In the genomic region with DNA sequence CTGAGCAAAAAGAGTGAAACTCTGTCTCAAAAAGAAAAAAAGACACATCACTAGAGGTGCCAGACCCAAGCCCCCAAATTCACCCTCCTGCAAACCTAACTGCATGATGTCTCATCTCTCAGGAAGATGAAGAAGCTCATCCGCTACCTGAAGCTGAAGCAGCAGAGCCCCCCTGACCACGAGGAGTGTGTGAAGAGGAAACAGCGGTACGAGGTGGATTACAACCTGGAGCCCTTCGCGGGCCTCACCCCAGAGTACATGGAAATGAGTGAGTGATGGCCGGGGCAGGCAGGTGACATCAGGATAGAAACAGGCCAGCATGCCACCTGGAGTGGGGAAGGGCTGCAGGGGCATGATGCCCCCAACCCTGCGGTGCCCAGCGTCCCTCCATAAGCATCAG, we compare ENCODE assay signal across 29 cellular contexts. TPM values are rescaled to one million over a fixed set of nuclear protein-coding genes. Genes with fewer than 3 reads are reported as not detected.
DNase-seq lines count a peak whose midpoint lies in the region; ATAC-seq, FAIRE-seq and TF ChIP-seq lines count a peak whose summit lies in the region.
"Had no signal": no experiment of that assay in that cellular context is flagged by ENCODE, and none has a peak within 500 bp of the region (broad histone marks: within the 10 kb centered on the region; RNA-seq: fewer than 3 reads in every experiment).

No MANE protein-coding gene starts in this region.

- H2BK20ac ChIP-seq in H1 (ENCODE audit: low read length), result no peak overlapping the region

- H3K27ac ChIP-seq in H1 (ENCODE audit: low read depth, low read length) (no peak overlapping the region), neuronal stem cell (replicated peaks; ENCODE audit: low read length) (no peak overlapping the region)
- H3K27ac ChIP-seq: BLaER1 had no signal

- H3K27ac Mint-ChIP-seq in neural crest cell (ENCODE audit: unreplicated experiment), result peak overlapping the region; percentile 67
- no peak overlapping the region for H3K27ac Mint-ChIP-seq in stimulated activated naive CD8-positive, alpha-beta T cell treated with anti-CD3 and anti-CD28 coated beads, Interleukin-15, amount 100 ng/mL, for 72 hours
- H3K27ac Mint-ChIP-seq: CD4-positive, alpha-beta memory T cell; CD4-positive, CD25-positive, alpha-beta regulatory T cell; CD8-positive, alpha-beta memory T cell had no signal

- H3K23me2 ChIP-seq in H1 (ENCODE audit: low read depth, low read length), result no peaks in the 10 kb centered on the region

- H3K4ac ChIP-seq in H1 (replicated peaks; ENCODE audit: insufficient read length, low read depth, low read length), result no peak overlapping the region
- no peak overlapping the region for H3K4ac ChIP-seq in neuronal stem cell (ENCODE audit: low read length)

- H4K8ac ChIP-seq in H1 (ENCODE audit: extremely low read depth, insufficient read depth, low read length) (no peak overlapping the region; the same call in 1 of the 2 replicates), neuronal stem cell (ENCODE audit: low read depth, low read length) (no peak overlapping the region)

- H2AK5ac ChIP-seq in H1 (ENCODE audit: low read depth, low read length) (no peak overlapping the region), neuronal stem cell (ENCODE audit: low read depth, low read length) (peak overlapping the region; percentile 74)

- TF ChIP-seq CTCF in H1 (IDR thresholded peaks at IDR 0.05; ENCODE audit: control extremely low read depth in 1 of 3, insufficient read depth in 1 of 3, low read depth in 1 of 3, low read length in 3 of 3), result no peak
- no peak for TF ChIP-seq CTCF in neural crest cell (conservative IDR thresholded peaks at IDR 0.05)

- H3K79me1 ChIP-seq in H1 (ENCODE audit: low read depth, low read length) (no peaks in the 10 kb centered on the region), neuronal stem cell (ENCODE audit: low read depth, low read length) (no peaks in the 10 kb centered on the region)

- CTCF ChIA-PET in H1 (lab: Charles Lee; ENCODE audit: partially characterized antibody), result interaction anchor here (0.5 to 10.5 kb wide), 11 partner anchors 10 to 239 kb away, joined by 3 to 78 read pairs (median 5); no protein-coding TSS in a partner anchor

- ATAC-seq in stimulated activated naive CD8-positive, alpha-beta T cell treated with anti-CD3 and anti-CD28 coated beads, Interleukin-15, amount 100 ng/mL, for 72 hours, result no peak
- ATAC-seq: GM12878 had no signal

- TF ChIP-seq POLR2A in H1 (IDR thresholded peaks at IDR 0.05; ENCODE audit: control extremely low read depth in 1 of 2, low read depth in 2 of 2, low read length in 2 of 2), result no peak

- no peaks in the 10 kb centered on the region for H3K79me2 ChIP-seq in H1 (ENCODE audit: control insufficient read depth in 1 of 2, insufficient read depth in 2 of 2, low read length in 2 of 2)

- H3K9me3 ChIP-seq in H1 (ENCODE audit: insufficient read depth in 2 of 2, low read depth in 1 of 2, low read length in 1 of 2) (no peaks in the 10 kb centered on the region), neuronal stem cell (replicated peaks in 1 of 2; ENCODE audit: control insufficient read depth in 2 of 2, insufficient read depth in 1 of 2, low read depth in 1 of 2, low read length in 2 of 2) (no peaks in the 10 kb centered on the region)
- H3K9me3 ChIP-seq: BE2C, BLaER1 had no signal

- H4K91ac ChIP-seq in H1 (replicated peaks; ENCODE audit: insufficient read length, low read length) (no peak overlapping the region), neuronal stem cell (ENCODE audit: low read depth, low read length, poor library complexity) (peak overlapping the region; percentile 38)

- H2BK120ac ChIP-seq in H1 (replicated peaks; ENCODE audit: low read depth, low read length) (no peak overlapping the region), neuronal stem cell (ENCODE audit: low read depth, low read length) (no peak overlapping the region)

- TF ChIP-seq EP300 in H1 (IDR thresholded peaks at IDR 0.05; ENCODE audit: borderline replicate concordance in 1 of 2, low read depth in 2 of 2, low read length in 2 of 2), result no peak

- DNase-seq in H1 (ENCODE audit: low read depth in 1 of 2, low spot score in 2 of 2) (no peak), neural crest cell (ENCODE audit: low read depth, low spot score) (no peak), neuronal stem cell (ENCODE audit: low spot score) (no peak), GM19238 (ENCODE audit: insufficient read length, low spot score) (no peak), NCI-H82 (lab: John Stamatoyannopoulos, UW) (no peak), mesenteric fat pad (ENCODE audit: low spot score) (no peak)
- DNase-seq in stimulated activated naive CD8-positive, alpha-beta T cell treated with anti-CD3 and anti-CD28 coated beads, Interleukin-15, amount 100 ng/mL, for 72 hours, result no peak
- DNase-seq: 8988T; ACHN; BE2C; C1 segment of cervical spinal cord; CD4-positive, alpha-beta memory T cell; CD4-positive, CD25-positive, alpha-beta regulatory T cell; CD8-positive, alpha-beta memory T cell; COR-L47; DMS 273 treated with DMSO at 0.1 percent for 48 hours; DMS153; DMS53; DMS79; DND-41; EL; GDM1 had no signal

- H3K27me3 ChIP-seq in H1 (replicated peaks in 1 of 4; ENCODE audit: control insufficient read depth in 3 of 4, extremely low read depth in 1 of 4, insufficient read depth in 3 of 4, low read length in 3 of 4), result no peaks in the 10 kb centered on the region; a peak in 1 of 7 replicates
- H3K27me3 ChIP-seq in neuronal stem cell (ENCODE audit: control insufficient read depth in 3 of 3, insufficient read depth in 3 of 3, low read depth in 1 of 3, low read length in 3 of 3), result peaks cover 0 to 10% (median 0%) of the 10 kb centered on the region in 3 experiments
- H3K27me3 ChIP-seq: BE2C, BLaER1 had no signal

- H2BK5ac ChIP-seq in H1 (ENCODE audit: low read depth, low read length), result no peak overlapping the region
- peak overlapping the region; percentile 6 for H2BK5ac ChIP-seq in neuronal stem cell (ENCODE audit: low read length)

- 91% methylated on average over 9 of the region's 9 CpGs; no CpG with 5 or more reads in 1 of the 2 experiments for WGBS in H1 (ENCODE audit: extremely low coverage in 1 of 2, insufficient coverage in 1 of 2, insufficient read length in 1 of 2, insufficient replicate concordance in 2 of 2, low coverage in 1 of 2, low lambda C conversion rate in 2 of 2, missing lambda C conversion rate in 1 of 2), 2 experiments
- no CpG with 5 or more reads among the region's 9 CpGs for WGBS in neuronal stem cell (ENCODE audit: extremely low coverage in 2 of 2, insufficient read length in 2 of 2, insufficient replicate concordance in 1 of 2), 2 donors

- no peak overlapping the region for H4K5ac ChIP-seq in H1 (ENCODE audit: insufficient read length, low read depth, low read length)

- H3K9ac ChIP-seq in H1 (replicated peaks in 1 of 4; ENCODE audit: extremely low read depth in 1 of 4, low read depth in 3 of 4, low read length in 3 of 4), result no peak overlapping the region
- no peak overlapping the region for H3K9ac ChIP-seq in neuronal stem cell (ENCODE audit: low read depth, low read length, poor library complexity)
- H3K9ac ChIP-seq: BLaER1 had no signal

- H3K4me3 Mint-ChIP-seq in neural crest cell, result no peak overlapping the region
- no peak overlapping the region for H3K4me3 Mint-ChIP-seq in stimulated activated naive CD8-positive, alpha-beta T cell treated with anti-CD3 and anti-CD28 coated beads, Interleukin-15, amount 100 ng/mL, for 72 hours
- H3K4me3 Mint-ChIP-seq: CD14-positive monocyte; CD4-positive, alpha-beta memory T cell; CD4-positive, CD25-positive, alpha-beta regulatory T cell; CD8-positive, alpha-beta memory T cell had no signal

- no peak overlapping the region for H2AFZ ChIP-seq in H1 (ENCODE audit: low read length)
- H2AFZ ChIP-seq in neuronal stem cell (ENCODE audit: low read length), result no peak overlapping the region

- H3K27me3 Mint-ChIP-seq in neural crest cell (ENCODE audit: low read depth), result no peaks in the 10 kb centered on the region
- peaks cover 20% of the 10 kb centered on the region for H3K27me3 Mint-ChIP-seq in stimulated activated naive CD8-positive, alpha-beta T cell treated with anti-CD3 and anti-CD28 coated beads, Interleukin-15, amount 100 ng/mL, for 72 hours
- H3K27me3 Mint-ChIP-seq: CD4-positive, CD25-positive, alpha-beta regulatory T cell had no signal

- no peak overlapping the region for H3K4me3 ChIP-seq in H1 (ENCODE audit: extremely low read depth in 1 of 4, insufficient read depth in 2 of 4, low read depth in 3 of 4, low read length in 4 of 4)
- H3K4me3 ChIP-seq in neuronal stem cell (ENCODE audit: low read length in 2 of 2), result no peak overlapping the region
- H3K4me3 ChIP-seq: BLaER1, GM12878 had no signal

- FAIRE-seq in H1 (lab: Jason Lieb, UNC), result no peak
- FAIRE-seq: A204.1, GM12878, GM12892, GM18507, GM19239 had no signal

- H3K36me3 ChIP-seq in H1 (ENCODE audit: control insufficient read depth in 2 of 4, insufficient read depth in 4 of 4, low read length in 3 of 4) (no peaks in the 10 kb centered on the region), neuronal stem cell (replicated peaks in 1 of 2; ENCODE audit: control insufficient read depth in 2 of 2, insufficient read depth in 2 of 2, low read length in 2 of 2) (no peaks in the 10 kb centered on the region)
- H3K36me3 ChIP-seq: BE2C, BLaER1 had no signal

- no peak for TF ChIP-seq RAD21 in H1 (IDR thresholded peaks at IDR 0.05 in 1 of 2, conservative IDR thresholded peaks at IDR 0.05 in 1 of 2; ENCODE audit: low read depth in 2 of 2, low read length in 2 of 2)

- H3K36me3 Mint-ChIP-seq in neural crest cell (ENCODE audit: low read depth), result no peaks in the 10 kb centered on the region
- H3K36me3 Mint-ChIP-seq: CD14-positive monocyte; CD4-positive, alpha-beta memory T cell; CD4-positive, CD25-positive, alpha-beta regulatory T cell; CD8-positive, alpha-beta memory T cell had no signal

- H3K23ac ChIP-seq in H1 (ENCODE audit: insufficient read length), result no peak overlapping the region
- H3K23ac ChIP-seq in neuronal stem cell (ENCODE audit: low read depth, low read length, poor library complexity), result peak overlapping the region; percentile 95

- H3K14ac ChIP-seq in H1 (ENCODE audit: insufficient read length), result no peak overlapping the region
- peak overlapping the region; percentile 47 for H3K14ac ChIP-seq in neuronal stem cell (ENCODE audit: low read length)

- H4K20me1 ChIP-seq in H1 (replicated peaks in 1 of 2; ENCODE audit: control insufficient read depth in 1 of 2, insufficient read depth in 2 of 2, low read length in 2 of 2), result no peaks in the 10 kb centered on the region
- H4K20me1 ChIP-seq: BLaER1 had no signal

- H3K4me2 ChIP-seq in H1 (ENCODE audit: insufficient read depth in 1 of 2, low read depth in 2 of 2, low read length in 2 of 2), result no peak overlapping the region
- no peak overlapping the region for H3K4me2 ChIP-seq in neuronal stem cell (ENCODE audit: insufficient read depth, low read length, poor library complexity, severe bottlenecking)
- H3K4me2 ChIP-seq: BLaER1 had no signal

- H3K18ac ChIP-seq in H1 (ENCODE audit: extremely low read depth, low read length) (no peak overlapping the region), neuronal stem cell (ENCODE audit: low read length) (peak overlapping the region; percentile 0)

- no peaks in the 10 kb centered on the region for H3K4me1 Mint-ChIP-seq in neural crest cell
- no peaks in the 10 kb centered on the region for H3K4me1 Mint-ChIP-seq in stimulated activated naive CD8-positive, alpha-beta T cell treated with anti-CD3 and anti-CD28 coated beads, Interleukin-15, amount 100 ng/mL, for 72 hours
- H3K4me1 Mint-ChIP-seq: CD14-positive monocyte; CD4-positive, alpha-beta memory T cell; CD4-positive, CD25-positive, alpha-beta regulatory T cell; CD8-positive, alpha-beta memory T cell had no signal

- no peak overlapping the region for H2BK12ac ChIP-seq in H1 (ENCODE audit: low read depth, low read length)
- no peak overlapping the region for H2BK12ac ChIP-seq in neuronal stem cell (ENCODE audit: low read length)

- H3K4me1 ChIP-seq in H1 (replicated peaks in 1 of 4; ENCODE audit: control insufficient read depth in 3 of 4, insufficient read depth in 4 of 4, low read length in 3 of 4) (peaks cover 0 to 2% (median 0%) of the 10 kb centered on the region in 4 experiments; a peak in 2 of 7 replicates), neuronal stem cell (ENCODE audit: control insufficient read depth in 2 of 2, insufficient read depth in 1 of 2, low read depth in 1 of 2, low read length in 2 of 2) (peaks cover 0 to 9% of the 10 kb centered on the region in 2 donors)
- H3K4me1 ChIP-seq: BE2C had no signal

- H2BK15ac ChIP-seq in H1 (ENCODE audit: low read length) (peak overlapping the region; percentile 10; the same call in 1 of the 2 replicates), neuronal stem cell (ENCODE audit: low read length) (peak overlapping the region; percentile 75)

- POLR2A ChIA-PET in H1 (lab: Charles Lee; ENCODE audit: partially characterized antibody), result no interaction called here

- no peaks in the 10 kb centered on the region for H3K9me3 Mint-ChIP-seq in neural crest cell
- H3K9me3 Mint-ChIP-seq in stimulated activated naive CD8-positive, alpha-beta T cell treated with anti-CD3 and anti-CD28 coated beads, Interleukin-15, amount 100 ng/mL, for 72 hours, result no peaks in the 10 kb centered on the region
- H3K9me3 Mint-ChIP-seq: CD4-positive, CD25-positive, alpha-beta regulatory T cell; CD8-positive, alpha-beta memory T cell had no signal

- H3K56ac ChIP-seq in H1 (replicated peaks; ENCODE audit: insufficient read length, low read depth, low read length), result no peak overlapping the region

RNA-seq across cellular contexts. Expression of a gene that starts 36.0 kb away (rescaled TPM):
- total RNA-seq in H1 (2021; fragmentation: NEBNext Ultra II Directional; extraction: Animal tissue kit (Norgen Biotek cat#: 25700)), result 43.8 and 43.9 TPM in 2 replicates
- 29.0 and 37.4 TPM in 2 replicates for polyA plus RNA-seq in H1 (2011; rRNA removed)
- 40.3 TPM for polyA plus RNA-seq in H1 (2011; cell fraction: cytosol; rRNA removed)
- 31.3 TPM for polyA plus RNA-seq in H1 (2011; cell fraction: nucleus; rRNA removed)
- 34.2 to 40.6 TPM (median 39.4 TPM) in 4 replicates for polyA plus RNA-seq in H1 (2012, experiment 1 of 2)
- polyA plus RNA-seq in H1 (2012, experiment 2 of 2), result 42.8 TPM
- 36.2 TPM for polyA plus RNA-seq in H1 (2013, experiment 1 of 2)
- polyA plus RNA-seq in H1 (2013, experiment 2 of 2), result 35.3 TPM
- 33.9 and 44.7 TPM in 2 replicates for polyA minus RNA-seq in H1 (2011; rRNA and poly(A)+ RNA removed)
- 25.3 TPM for polyA minus RNA-seq in H1 (2011; cell fraction: cytosol; rRNA and poly(A)+ RNA removed)
- polyA minus RNA-seq in H1 (2011; cell fraction: nucleus; rRNA and poly(A)+ RNA removed), result 22.5 TPM
- total RNA-seq in neural crest cell, result 29.2 and 30.4 TPM in 2 replicates
- 18.3 TPM for polyA plus RNA-seq in neuronal stem cell (2013, experiment 1 of 2)
- polyA plus RNA-seq in neuronal stem cell (2013, experiment 2 of 2), result 18.4 TPM
- 29.3 TPM for total RNA-seq in mesenteric fat pad
